ENCODE assay signal across 8 cellular contexts in the genomic region with DNA sequence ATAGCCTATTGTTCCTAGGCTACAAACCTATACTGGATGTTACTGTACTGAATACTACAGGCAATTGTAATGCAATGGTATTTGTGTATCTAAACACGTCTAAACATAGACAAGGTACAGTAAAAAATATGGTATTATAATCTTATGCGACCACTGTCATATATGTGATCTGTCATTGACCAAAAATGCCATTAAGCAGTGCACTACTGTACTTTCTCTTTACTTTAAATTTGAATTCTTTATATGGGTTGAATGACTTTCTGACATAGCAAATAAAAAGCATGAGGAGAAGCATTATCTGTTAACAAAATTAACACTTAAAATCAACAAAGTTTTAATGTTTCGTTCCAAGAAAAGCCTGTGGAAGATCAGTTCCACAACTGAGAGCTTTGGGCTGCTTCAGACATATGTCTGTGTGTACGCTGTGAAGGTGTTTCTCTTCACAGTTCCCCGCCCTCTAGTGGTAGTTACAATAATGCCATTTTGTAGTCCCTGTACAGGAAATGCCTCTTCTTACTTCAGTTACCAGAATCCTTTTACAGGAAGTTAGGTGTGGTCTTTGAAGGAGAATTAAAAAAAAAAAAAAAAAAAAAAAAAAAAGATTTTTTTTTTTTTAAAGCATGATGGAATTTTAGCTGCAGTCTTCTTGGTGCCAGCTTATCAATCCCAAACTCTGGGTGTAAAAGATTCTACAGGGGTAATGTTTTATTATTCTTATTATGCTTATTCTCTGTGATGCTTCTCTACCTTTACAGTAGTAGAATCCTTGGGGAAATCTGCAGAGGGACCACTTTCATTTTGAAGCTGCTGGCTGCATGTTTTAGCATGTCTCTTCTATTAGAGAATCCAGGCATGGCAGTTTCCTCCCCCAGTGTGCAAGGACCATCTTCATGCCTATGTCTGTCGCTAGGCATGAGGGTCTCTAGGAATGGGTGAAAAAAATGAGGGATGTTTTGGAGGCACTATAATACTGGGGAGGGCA. TPM values are rescaled to one million over a fixed set of nuclear protein-coding genes. Genes with fewer than 3 reads are reported as not detected.
A peak's percentile ranks its signal among the peaks of the same experiment; 100 is the strongest.
DNase-seq lines count a peak whose midpoint lies in the region; ATAC-seq, FAIRE-seq and TF ChIP-seq lines count a peak whose summit lies in the region.

No MANE protein-coding gene starts in this region.

- intact Hi-C loops in kidney (cut with DNase I), result no loop called here

- DNase-seq in AG20443 (ENCODE audit: low spot score) (peak; percentile 74), GM12892 (ENCODE audit: insufficient read length) (peak; percentile 1), MV-4-11 (lab: John Stamatoyannopoulos, UW) (peak; percentile 71), SHP77 treated with DMSO at 0.1 percent for 48 hours (lab: John Stamatoyannopoulos, UW) (peak; percentile 58), cerebellum (ENCODE audit: low spot score) (peak; percentile 84), kidney (no peak)
- peak; percentile 10 to 51 for DNase-seq in stimulated activated effector memory CD8-positive, alpha-beta T cell treated with anti-CD3 and anti-CD28 coated beads, Interleukin-12 subunit alpha, Interleukin-12 subunit beta, amount 100 ng/mL, for 72 hours (ENCODE audit: low spot score in 2 of 2)

- no peaks in the 10 kb centered on the region for H3K36me3 Mint-ChIP-seq in stimulated activated effector memory CD8-positive, alpha-beta T cell treated with anti-CD3 and anti-CD28 coated beads, Interleukin-12 subunit alpha, Interleukin-12 subunit beta, amount 100 ng/mL, for 72 hours

- no peak overlapping the region for H3K27ac ChIP-seq in kidney (ENCODE audit: low read depth in 2 of 2, low read length in 2 of 2)

- FAIRE-seq in GM12892 (lab: Jason Lieb, UNC) (peak; percentile 77), kidney (lab: Jason Lieb, UNC) (peak; percentile 98)

- no peak overlapping the region for H3K4me3 ChIP-seq in kidney (ENCODE audit: low read length in 2 of 2)

- peak; percentile 75 for TF ChIP-seq CTCF in kidney (IDR thresholded peaks at IDR 0.05; ENCODE audit: borderline replicate concordance, extremely low read depth, insufficient read depth)

- no peaks in the 10 kb centered on the region for H3K4me1 Mint-ChIP-seq in stimulated activated effector memory CD8-positive, alpha-beta T cell treated with anti-CD3 and anti-CD28 coated beads, Interleukin-12 subunit alpha, Interleukin-12 subunit beta, amount 100 ng/mL, for 72 hours

- no peaks in the 10 kb centered on the region for H3K4me1 ChIP-seq in kidney (ENCODE audit: control insufficient read depth in 1 of 2, insufficient read depth in 1 of 2, low read depth in 1 of 2, low read length in 2 of 2)

- H3K9ac ChIP-seq in kidney (ENCODE audit: low read length in 2 of 2), result peak overlapping the region in 1 of 2 donors; percentile 0

- no peak overlapping the region for H3K4me3 Mint-ChIP-seq in stimulated activated effector memory CD8-positive, alpha-beta T cell treated with anti-CD3 and anti-CD28 coated beads, Interleukin-12 subunit alpha, Interleukin-12 subunit beta, amount 100 ng/mL, for 72 hours

- peak; percentile 100 for ATAC-seq in HG02759 (IDR thresholded peaks at IDR 0.05; ENCODE audit: unreplicated experiment)
- peak; percentile 97 for ATAC-seq in stimulated activated effector memory CD8-positive, alpha-beta T cell treated with anti-CD3 and anti-CD28 coated beads, Interleukin-12 subunit alpha, Interleukin-12 subunit beta, amount 100 ng/mL, for 72 hours

- H3K9me3 ChIP-seq in kidney (ENCODE audit: control insufficient read depth in 1 of 2, low read length in 2 of 2), result no peaks in the 10 kb centered on the region

- peaks cover 0 to 2% of the 10 kb centered on the region in 2 donors for H3K36me3 ChIP-seq in kidney (ENCODE audit: control insufficient read depth in 1 of 2, insufficient read depth in 2 of 2, low read length in 2 of 2)

- no peak overlapping the region for H3K27ac Mint-ChIP-seq in stimulated activated effector memory CD8-positive, alpha-beta T cell treated with anti-CD3 and anti-CD28 coated beads, Interleukin-12 subunit alpha, Interleukin-12 subunit beta, amount 100 ng/mL, for 72 hours

- TF ChIP-seq POLR2A in GM12892 (IDR thresholded peaks at IDR 0.05; ENCODE audit: low read depth, low read length), result no peak

- H3K9me3 Mint-ChIP-seq in stimulated activated effector memory CD8-positive, alpha-beta T cell treated with anti-CD3 and anti-CD28 coated beads, Interleukin-12 subunit alpha, Interleukin-12 subunit beta, amount 100 ng/mL, for 72 hours, result no peaks in the 10 kb centered on the region

RNA-seq across cellular contexts. Expression of a gene that starts 54.5 kb away (rescaled TPM):
- polyA plus RNA-seq in GM12892 (2012; ENCODE audit: missing spikeins), result not detected
- total RNA-seq in cerebellum (117 TPM), kidney (9.9 TPM)
- polyA plus RNA-seq in kidney (ENCODE audit: insufficient read depth, low read depth, low replicate concordance), result 2.7 TPM

Comparison
In these comparisons a context has a peak if more than half of its experiments do, and no peak if none do; other contexts are left out.
1. RNA of a gene that starts 54.5 kb away (total RNA-seq): 117 TPM in cerebellum (single experiment); 9.9 TPM in kidney (single experiment); every median in the first group is over 10 times any median in the second.